ENCODE assay signal across 16 cellular contexts in the genomic region with DNA sequence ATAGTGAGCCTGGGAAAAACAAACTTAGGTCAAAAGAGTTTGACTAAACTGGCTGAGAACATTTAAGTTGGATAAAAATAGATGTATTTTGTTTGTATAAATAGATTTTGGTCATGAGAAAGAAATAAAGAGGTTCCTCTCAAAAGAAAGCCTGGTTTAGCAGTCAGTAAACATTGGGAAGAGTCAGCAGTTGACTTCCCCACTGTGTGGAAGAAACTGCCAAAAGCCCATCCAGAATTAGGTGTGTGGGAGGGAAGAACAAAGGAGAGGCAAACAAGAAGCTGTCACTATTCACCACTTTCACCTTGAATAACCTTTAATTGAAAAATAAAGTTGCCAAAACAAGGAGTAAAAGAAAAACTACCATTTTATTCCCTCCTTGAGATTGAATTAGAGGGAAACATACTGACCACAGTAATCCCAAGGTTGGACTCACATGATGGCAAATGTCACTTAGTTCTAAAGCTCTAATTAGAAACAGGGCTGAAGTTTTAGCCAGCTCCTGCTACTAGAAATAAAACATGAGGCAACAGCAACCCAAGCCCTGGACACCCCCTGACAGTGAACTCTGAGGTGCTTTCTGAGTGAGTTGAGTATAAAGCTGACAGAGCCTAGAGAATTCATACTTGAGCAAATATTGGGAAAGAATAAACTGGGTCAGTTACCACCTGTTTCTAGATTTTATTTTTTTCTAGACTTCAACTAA.
"Had no signal": no experiment of that assay in that cellular context is flagged by ENCODE, and none has a peak within 500 bp of the region (broad histone marks: within the 10 kb centered on the region; RNA-seq: fewer than 3 reads in every experiment).

No MANE protein-coding gene starts in this region.

- H3K27ac Mint-ChIP-seq: activated CD4-positive, alpha-beta T cell treated with anti-CD3 and anti-CD28 coated beads, Interleukin-2, amount 10 ng/mL, durations not matched to agents 7 days and 5 days; activated T-helper 17 cell treated with anti-CD3 and anti-CD28 coated beads, Interleukin-2, amount 50 U/mL, for 72 hours; dendritic cell treated with granulocyte-macrophage colony-stimulating factor and Interleukin-4, amounts not matched to agents 40 ng/mL and 50 ng/mL, for 4 days; stimulated activated memory B cell treated with anti-CD40 and anti-IgM and Interleukin-4, amounts not matched to agents 10 μg/mL and 1 μg/mL and 100 μg/mL, for 72 hours; T-helper 17 cell had no signal

- H3K4me1 Mint-ChIP-seq: activated CD4-positive, alpha-beta T cell treated with anti-CD3 and anti-CD28 coated beads, Interleukin-2, amount 10 ng/mL, durations not matched to agents 7 days and 5 days; activated naive CD4-positive, alpha-beta T cell treated with anti-CD3 and anti-CD28 coated beads, Interleukin-2, amount 10 ng/mL, durations not matched to agents 7 days and 5 days; activated T-helper 17 cell treated with anti-CD3 and anti-CD28 coated beads, Interleukin-2, amount 50 U/mL, for 72 hours; stimulated activated memory B cell treated with anti-CD40 and anti-IgM and Interleukin-4, amounts not matched to agents 10 μg/mL and 1 μg/mL and 100 μg/mL, for 72 hours; T-helper 17 cell had no signal

- H3K36me3 Mint-ChIP-seq: activated naive CD4-positive, alpha-beta T cell treated with anti-CD3 and anti-CD28 coated beads, Interleukin-2, amount 10 ng/mL, durations not matched to agents 7 days and 5 days; naive B cell; stimulated activated memory B cell treated with anti-CD40 and anti-IgM and Interleukin-4, amounts not matched to agents 10 μg/mL and 1 μg/mL and 100 μg/mL, for 72 hours had no signal

- H3K36me3 ChIP-seq: pancreas had no signal

- FAIRE-seq: pancreas had no signal

- H3K4me1 ChIP-seq: body of pancreas, pancreas, testis had no signal

- H3K9me3 ChIP-seq: body of pancreas, pancreas, testis had no signal

- H3K27me3 ChIP-seq: body of pancreas, pancreas, testis had no signal

- H3K9me3 Mint-ChIP-seq: activated CD4-positive, alpha-beta T cell treated with anti-CD3 and anti-CD28 coated beads, Interleukin-2, amount 10 ng/mL, durations not matched to agents 7 days and 5 days; activated naive CD4-positive, alpha-beta T cell treated with anti-CD3 and anti-CD28 coated beads, Interleukin-2, amount 10 ng/mL, durations not matched to agents 7 days and 5 days; activated T-helper 17 cell treated with anti-CD3 and anti-CD28 coated beads, Interleukin-2, amount 50 U/mL, for 72 hours; dendritic cell treated with granulocyte-macrophage colony-stimulating factor and Interleukin-4, amounts not matched to agents 40 ng/mL and 50 ng/mL, for 4 days; naive B cell; stimulated activated memory B cell treated with anti-CD40 and anti-IgM and Interleukin-4, amounts not matched to agents 10 μg/mL and 1 μg/mL and 100 μg/mL, for 72 hours had no signal

- DNase-seq: activated CD4-positive, alpha-beta T cell treated with anti-CD3 and anti-CD28 coated beads, Interleukin-2, amount 10 ng/mL, durations not matched to agents 7 days and 5 days; activated CD4-positive, CD25-positive, alpha-beta regulatory T cell; activated CD8-positive, alpha-beta memory T cell treated with anti-CD3 and anti-CD28 coated beads for 24 hours; activated naive CD4-positive, alpha-beta T cell treated with anti-CD3 and anti-CD28 coated beads, Interleukin-2, amount 10 ng/mL, durations not matched to agents 7 days and 5 days; body of pancreas; erythroblast; head of caudate nucleus; islet precursor cell; midbrain; naive B cell; pancreas; T-helper 17 cell; testis had no signal

- H3K27ac ChIP-seq: body of pancreas, pancreas had no signal

- H3K4me3 Mint-ChIP-seq: activated CD4-positive, alpha-beta T cell treated with anti-CD3 and anti-CD28 coated beads, Interleukin-2, amount 10 ng/mL, durations not matched to agents 7 days and 5 days; activated naive CD4-positive, alpha-beta T cell treated with anti-CD3 and anti-CD28 coated beads, Interleukin-2, amount 10 ng/mL, durations not matched to agents 7 days and 5 days; activated T-helper 17 cell treated with anti-CD3 and anti-CD28 coated beads, Interleukin-2, amount 50 U/mL, for 72 hours; dendritic cell treated with granulocyte-macrophage colony-stimulating factor and Interleukin-4, amounts not matched to agents 40 ng/mL and 50 ng/mL, for 4 days; naive B cell; stimulated activated memory B cell treated with anti-CD40 and anti-IgM and Interleukin-4, amounts not matched to agents 10 μg/mL and 1 μg/mL and 100 μg/mL, for 72 hours; T-helper 17 cell had no signal

- H3K27me3 Mint-ChIP-seq: activated naive CD4-positive, alpha-beta T cell treated with anti-CD3 and anti-CD28 coated beads, Interleukin-2, amount 10 ng/mL, durations not matched to agents 7 days and 5 days; dendritic cell treated with granulocyte-macrophage colony-stimulating factor and Interleukin-4, amounts not matched to agents 40 ng/mL and 50 ng/mL, for 4 days; naive B cell; stimulated activated memory B cell treated with anti-CD40 and anti-IgM and Interleukin-4, amounts not matched to agents 10 μg/mL and 1 μg/mL and 100 μg/mL, for 72 hours had no signal

- H3K4me3 ChIP-seq: body of pancreas, pancreas, testis had no signal
